ENCODE assay signal across 7 cellular contexts in the genomic region with DNA sequence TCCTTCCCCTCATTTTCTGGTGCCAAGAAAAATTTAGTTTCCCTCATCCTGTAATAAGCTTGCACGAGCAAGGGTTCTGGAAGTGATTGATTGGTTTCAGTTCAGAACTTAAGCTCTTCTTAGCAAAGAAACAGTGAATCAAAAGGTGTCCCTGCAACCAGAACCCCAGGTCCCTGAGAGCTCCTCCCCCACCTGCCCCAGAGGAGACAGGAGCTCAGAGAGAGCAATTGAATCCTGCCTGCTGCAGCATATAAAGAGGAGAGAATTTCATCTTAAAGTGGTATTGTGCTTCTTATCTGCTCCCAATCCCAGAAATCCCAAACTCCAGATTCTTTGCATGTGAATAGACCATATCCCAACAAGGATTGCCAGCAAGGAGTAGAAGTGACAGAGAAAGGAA. TPM values are rescaled to one million over a fixed set of nuclear protein-coding genes. Genes with fewer than 3 reads are reported as not detected.
DNase-seq lines count a peak whose midpoint lies in the region; ATAC-seq, FAIRE-seq and TF ChIP-seq lines count a peak whose summit lies in the region.
"Not testable (repeated sequence)": the region's sequence is repeated elsewhere in the genome, so short reads cannot be mapped to it uniquely, and the experiment has no call there.

No MANE protein-coding gene starts in this region.

- WGBS in SK-N-SH (ENCODE audit: low lambda C conversion rate), result 35% methylated on average over 1 of the region's 1 CpG
- WGBS in endodermal cell (ENCODE audit: insufficient coverage in 1 of 2, insufficient read length in 1 of 2), 2 experiments, result 89% methylated on average over 1 of the region's 1 CpG; no CpG with 5 or more reads in 1 of the 2 experiments

- H3K27ac Mint-ChIP-seq in WTC11, result peak overlapping the region; percentile 65; the same call in 1 of the 2 replicates
- H3K27ac Mint-ChIP-seq in astrocyte (ENCODE audit: unreplicated experiment), result peak overlapping the region; percentile 12
- not testable (repeated sequence) for H3K27ac Mint-ChIP-seq in endodermal cell
- peak overlapping the region; percentile 73 for H3K27ac Mint-ChIP-seq in memory B cell
- peak overlapping the region; percentile 32 for H3K27ac Mint-ChIP-seq in stimulated activated memory B cell treated with anti-CD40 and anti-IgM and Interleukin-4, amounts not matched to agents 10 μg/mL and 1 μg/mL and 100 μg/mL, for 72 hours

- not testable (repeated sequence) for H3K27ac ChIP-seq in SK-N-SH (ENCODE audit: low read depth in 2 of 2, low read length in 1 of 2); astrocyte (ENCODE audit: low read depth, low read length); endodermal cell (ENCODE audit: low read depth, low read length)

- H2AFZ ChIP-seq in SK-N-SH (ENCODE audit: low read depth), result peak overlapping the region; percentile 13; the same call in 1 of the 2 replicates
- not testable (repeated sequence) for H2AFZ ChIP-seq in astrocyte (ENCODE audit: low read depth, low read length)

- peak; percentile 76 for FAIRE-seq in GM18507 (lab: Jason Lieb, UNC)
- FAIRE-seq in astrocyte (lab: Jason Lieb, UNC), result peak; percentile 43

- H3K79me2 ChIP-seq in SK-N-SH (ENCODE audit: insufficient read depth); astrocyte (ENCODE audit: insufficient read depth, low read length): not testable (repeated sequence)

- TF ChIP-seq CTCF in SK-N-SH (IDR thresholded peaks at IDR 0.05); WTC11 (IDR thresholded peaks at IDR 0.05); astrocyte (IDR thresholded peaks at IDR 0.05; ENCODE audit: insufficient read depth, low read depth, low read length); endodermal cell (conservative IDR thresholded peaks at IDR 0.05): not testable (repeated sequence)

- H3K4me1 Mint-ChIP-seq in WTC11, result peaks cover 15% of the 10 kb centered on the region
- peaks cover 11% of the 10 kb centered on the region for H3K4me1 Mint-ChIP-seq in astrocyte (ENCODE audit: low read depth, unreplicated experiment)
- H3K4me1 Mint-ChIP-seq in endodermal cell, result not testable (repeated sequence)
- peaks cover 16% of the 10 kb centered on the region for H3K4me1 Mint-ChIP-seq in memory B cell
- H3K4me1 Mint-ChIP-seq in stimulated activated memory B cell treated with anti-CD40 and anti-IgM and Interleukin-4, amounts not matched to agents 10 μg/mL and 1 μg/mL and 100 μg/mL, for 72 hours, result peaks cover 29% of the 10 kb centered on the region

- not testable (repeated sequence) for H3K27me3 ChIP-seq in SK-N-SH (ENCODE audit: insufficient read depth); astrocyte (ENCODE audit: insufficient read depth, low read length); endodermal cell (ENCODE audit: control insufficient read depth, insufficient read depth, low read length, poor library complexity, severe bottlenecking)

- not testable (repeated sequence) for TF ChIP-seq EP300 in SK-N-SH (IDR thresholded peaks at IDR 0.05; ENCODE audit: borderline replicate concordance in 1 of 2, low read depth in 1 of 2, low read length in 1 of 2)

- not testable (repeated sequence) for H3K27me3 Mint-ChIP-seq in WTC11 (ENCODE audit: low read depth); astrocyte (ENCODE audit: low read depth, unreplicated experiment); endodermal cell (ENCODE audit: insufficient read depth); memory B cell; stimulated activated memory B cell treated with anti-CD40 and anti-IgM and Interleukin-4, amounts not matched to agents 10 μg/mL and 1 μg/mL and 100 μg/mL, for 72 hours

- H3K4me2 ChIP-seq in SK-N-SH; astrocyte (ENCODE audit: low read length): not testable (repeated sequence)

- POLR2A ChIA-PET in SK-N-SH (lab: Yijun Ruan, JAX); WTC11 (lab: Charles Lee): not testable (repeated sequence)

- not testable (repeated sequence) for TF ChIP-seq RAD21 in SK-N-SH (IDR thresholded peaks at IDR 0.05; ENCODE audit: low read length)

- not testable (repeated sequence) for H3K36me3 ChIP-seq in SK-N-SH (replicated peaks in 1 of 2; ENCODE audit: control insufficient read depth in 1 of 2, insufficient read depth in 2 of 2, low read length in 1 of 2); astrocyte (ENCODE audit: insufficient read depth, low read length); endodermal cell (ENCODE audit: control insufficient read depth, insufficient read depth, low read length)

- not testable (repeated sequence) for H3K4me1 ChIP-seq in SK-N-SH (ENCODE audit: control insufficient read depth in 1 of 2, insufficient read depth in 2 of 2, low read depth in 1 of 2, low read length in 1 of 2); astrocyte (ENCODE audit: insufficient read depth, low read length); endodermal cell (ENCODE audit: control insufficient read depth, insufficient read depth, low read length)

- CTCF ChIA-PET in SK-N-SH (lab: Yijun Ruan, JAX); WTC11 (lab: Charles Lee): not testable (repeated sequence)

- H3K9me3 Mint-ChIP-seq in WTC11; astrocyte (ENCODE audit: unreplicated experiment); endodermal cell; memory B cell; stimulated activated memory B cell treated with anti-CD40 and anti-IgM and Interleukin-4, amounts not matched to agents 10 μg/mL and 1 μg/mL and 100 μg/mL, for 72 hours: not testable (repeated sequence)

- not testable (repeated sequence) for H4K20me1 ChIP-seq in SK-N-SH (ENCODE audit: insufficient read depth); astrocyte (ENCODE audit: insufficient read depth, low read length)

- not testable (repeated sequence) for H3K9ac ChIP-seq in SK-N-SH; astrocyte (ENCODE audit: low read length); endodermal cell (ENCODE audit: extremely low read depth, low read length, poor library complexity, severe bottlenecking)

- ATAC-seq in WTC11, result peak; percentile 74
- not testable (repeated sequence) for ATAC-seq in memory B cell (ENCODE audit: low read depth); stimulated activated memory B cell treated with anti-CD40 and anti-IgM and Interleukin-4, amounts not matched to agents 10 μg/mL and 1 μg/mL and 100 μg/mL, for 72 hours

- not testable (repeated sequence) for H3F3A ChIP-seq in SK-N-SH (replicated peaks; ENCODE audit: insufficient read depth)

- DNase-seq in GM18507 (ENCODE audit: extremely low spot score, insufficient read length, low read depth); SK-N-SH; WTC11 (ENCODE audit: low spot score); astrocyte (ENCODE audit: low read depth); memory B cell (ENCODE audit: low spot score in 2 of 2): not testable (repeated sequence)
- DNase-seq in endodermal cell, result peak; percentile 39

- H3K4me3 ChIP-seq in SK-N-SH (ENCODE audit: low read depth in 2 of 2, low read length in 1 of 2); astrocyte (ENCODE audit: insufficient read depth, low read depth, low read length); endodermal cell (ENCODE audit: low read length): not testable (repeated sequence)

- H3K9me3 ChIP-seq in SK-N-SH; astrocyte (ENCODE audit: insufficient read depth, low read depth, low read length); endodermal cell (ENCODE audit: control insufficient read depth, low read length): not testable (repeated sequence)

- not testable (repeated sequence) for H3K9me2 ChIP-seq in SK-N-SH

- not testable (repeated sequence) for H3K4me3 Mint-ChIP-seq in WTC11; astrocyte (ENCODE audit: unreplicated experiment); endodermal cell; memory B cell; stimulated activated memory B cell treated with anti-CD40 and anti-IgM and Interleukin-4, amounts not matched to agents 10 μg/mL and 1 μg/mL and 100 μg/mL, for 72 hours

- not testable (repeated sequence) for H3K36me3 Mint-ChIP-seq in WTC11; endodermal cell (ENCODE audit: low read depth)
- H3K36me3 Mint-ChIP-seq in astrocyte (ENCODE audit: low read depth, unreplicated experiment), result peaks cover 17% of the 10 kb centered on the region
- H3K36me3 Mint-ChIP-seq in memory B cell, result peaks cover 49% of the 10 kb centered on the region
- H3K36me3 Mint-ChIP-seq in stimulated activated memory B cell treated with anti-CD40 and anti-IgM and Interleukin-4, amounts not matched to agents 10 μg/mL and 1 μg/mL and 100 μg/mL, for 72 hours, result peaks cover 85% of the 10 kb centered on the region

RNA-seq across cellular contexts. Expression of gene SP140L, which starts 15.4 kb away (rescaled TPM):
- 13.5 and 18.0 TPM in 2 replicates for polyA plus RNA-seq in SK-N-SH (2012; rRNA removed)
- polyA plus RNA-seq in SK-N-SH (2012; cell fraction: cytosol; rRNA removed), result 11.7 and 13.1 TPM in 2 replicates
- 22.2 and 44.3 TPM in 2 replicates for polyA plus RNA-seq in SK-N-SH (2012; cell fraction: nucleus; rRNA removed)
- total RNA-seq in WTC11 (2021), result 2.7 to 3.8 TPM (median 3.2 TPM) in 3 replicates
- total RNA-seq in astrocyte, result 32.2 and 36.8 TPM in 2 replicates
- total RNA-seq in endodermal cell, result 1 to 10 TPM in 1 of 2 donors, under 1 TPM in 1; 0.82 to 2.9 TPM
- polyA plus RNA-seq in endodermal cell (2013, experiment 1 of 2), result 2.5 TPM
- 1.1 TPM for polyA plus RNA-seq in endodermal cell (2013, experiment 2 of 2)
